In genomic region chr10:16941067-16941466, GRCh38 we compare ENCODE assay signal across 8 cellular contexts.
"Had no signal": no experiment of that assay in that cellular context is flagged by ENCODE, and none has a peak within 500 bp of the region (broad histone marks: within the 10 kb centered on the region; RNA-seq: fewer than 3 reads in every experiment).

No MANE protein-coding gene starts in this region.

- H3K27ac ChIP-seq: HL-60, KMS-11 had no signal

- H3K9ac ChIP-seq: KMS-11 had no signal

- ATAC-seq: GM23338 had no signal

- FAIRE-seq: H1 had no signal

- H3K4me2 ChIP-seq: GM23338, KMS-11 had no signal

- H3K4me3 ChIP-seq: GM23338 had no signal

- H3K27ac Mint-ChIP-seq: GM23338, H9 had no signal

- DNase-seq: H9, HCEC 1CT, IMR-90, KBM-7 had no signal

- H3K4me3 Mint-ChIP-seq: GM23338, H9 had no signal

- H2AFZ ChIP-seq: GM23338 had no signal

- H3K9me3 Mint-ChIP-seq: GM23338, H9 had no signal
